In the genomic region with DNA sequence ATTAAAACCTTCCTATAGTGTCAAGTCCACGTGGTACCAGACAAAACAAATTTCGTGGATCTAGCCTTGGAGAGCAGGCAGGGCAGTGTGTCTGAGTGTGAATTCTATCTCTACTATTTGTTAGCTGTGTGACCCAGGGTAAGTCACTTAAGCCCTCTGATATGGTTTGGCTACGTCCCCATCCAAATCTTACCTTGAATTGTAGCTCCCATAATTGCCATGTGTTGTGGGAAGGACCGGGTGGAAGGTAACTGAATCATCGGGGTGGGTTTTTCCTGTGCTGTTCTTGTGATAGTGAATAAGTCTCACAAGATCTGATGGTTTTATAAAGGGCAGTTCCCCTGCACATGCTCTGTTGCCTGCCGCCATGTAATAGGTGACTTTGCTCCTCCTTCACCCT, we compare ENCODE assay signal across 32 cellular contexts. TPM values are rescaled to one million over a fixed set of nuclear protein-coding genes. Genes with fewer than 3 reads are reported as not detected.
"Had no signal": no experiment of that assay in that cellular context is flagged by ENCODE, and none has a peak within 500 bp of the region (broad histone marks: within the 10 kb centered on the region; RNA-seq: fewer than 3 reads in every experiment).

No MANE protein-coding gene starts in this region.

- ATAC-seq: left colon; left lung; lower lobe of right lung; natural killer cell; psoas muscle; right lobe of liver; stimulated activated memory B cell treated with anti-CD40 and anti-IgM and Interleukin-4, amounts not matched to agents 10 μg/mL and 1 μg/mL and 100 μg/mL, for 72 hours; stimulated activated naive CD8-positive, alpha-beta T cell treated with anti-CD3 and anti-CD28 coated beads, Interleukin-15, amount 100 ng/mL, for 72 hours; upper lobe of right lung had no signal

- H3K27ac ChIP-seq: left lung, lower lobe of right lung, neural progenitor cell, neutrophil, parathyroid adenoma, psoas muscle, right atrium auricular region, right lobe of liver, testis, thyroid gland, transverse colon, upper lobe of right lung had no signal

- H3K36me3 ChIP-seq: left lung, lower lobe of right lung, neural progenitor cell, neutrophil, right atrium auricular region, right lobe of liver, thyroid gland, transverse colon, upper lobe of right lung had no signal

- H3K4me1 ChIP-seq: neural progenitor cell, parathyroid adenoma, testis had no signal

- H3K79me2 ChIP-seq: parathyroid adenoma had no signal

- H3K4me3 ChIP-seq: left lung, lower lobe of right lung, neural progenitor cell, psoas muscle, right atrium auricular region, right lobe of liver, smooth muscle cell, testis, thyroid gland, transverse colon, upper lobe of right lung had no signal

- H3K4me2 ChIP-seq: neural progenitor cell, smooth muscle cell had no signal

- H2AFZ ChIP-seq: neural progenitor cell, parathyroid adenoma had no signal

- DNase-seq: hypothalamus; immature natural killer cell; kidney; left colon; left lung; lower lobe of right lung; mesendoderm; naive B cell; natural killer cell; nephron progenitor cell; occipital lobe; psoas muscle; right lobe of liver; stimulated activated CD4-positive, alpha-beta T cell treated with anti-CD3 and anti-CD28 coated beads, Interleukin-1b, Interleukin-23, amount 100 ng/mL, for 48 hours; stimulated activated CD4-positive, alpha-beta T cell treated with anti-CD3 and anti-CD28 coated beads, Interleukin-2, amount 100 ng/mL, for 48 hours; stimulated activated CD4-positive, alpha-beta T cell treated with anti-CD3 and anti-CD28 coated beads, Interleukin-4, amount 100 ng/mL, for 4 hours; stimulated activated CD8-positive, alpha-beta memory T cell treated with anti-CD3 and anti-CD28 coated beads, Interleukin-4, amount 100 ng/mL, for 48 hours; stimulated activated naive CD4-positive, alpha-beta T cell treated with Interleukin-2 at 50 U/mL for 16 hours; stimulated activated naive CD8-positive, alpha-beta T cell treated with anti-CD3 and anti-CD28 coated beads, Interleukin-15, amount 100 ng/mL, for 72 hours; testis; thyroid gland; transverse colon; upper lobe of right lung had no signal

- H3K9me3 ChIP-seq: left lung, lower lobe of right lung, neutrophil, psoas muscle, right atrium auricular region, right lobe of liver, testis, thyroid gland, transverse colon, upper lobe of right lung had no signal

- H3K27me3 ChIP-seq: testis had no signal

RNA-seq across cellular contexts. Expression of gene NPFFR1, which starts 2.8 kb away (rescaled TPM):
- total RNA-seq: osteocyte, posterior vena cava, psoas muscle, right lobe of liver had no signal
- polyA plus RNA-seq: immature natural killer cell, liver, smooth muscle cell had no signal
